8 cellular contexts compared by ENCODE assay signal in genomic region chr5:65721050-65721774, GRCh38. TPM values are rescaled to one million over a fixed set of nuclear protein-coding genes. Genes with fewer than 3 reads are reported as not detected.
DNase-seq lines count a peak whose midpoint lies in the region; ATAC-seq and TF ChIP-seq lines count a peak whose summit lies in the region.

No MANE protein-coding gene starts in this region.

- H3K4me3 ChIP-seq in SJSA1 (peak overlapping the region; percentile 89), breast epithelium (peak overlapping the region; percentile 73 to 97 (median 86)), iPS-11a (ENCODE audit: low read depth, low read length) (peak overlapping the region; percentile 89)

- no peak for TF ChIP-seq POLR2A in breast epithelium (IDR thresholded peaks at IDR 0.05)

- DNase-seq in DMS 273 treated with DMSO at 0.1 percent for 48 hours (lab: John Stamatoyannopoulos, UW): peak; percentile 56
- peak; percentile 46 for DNase-seq in HuH-7 (ENCODE audit: low spot score)
- peak; percentile 44 to 64 for DNase-seq in SJSA1 (ENCODE audit: low read depth in 1 of 2, low spot score in 2 of 2)
- no peak for DNase-seq in breast epithelium (ENCODE audit: low spot score in 2 of 2)
- DNase-seq in renal cortical epithelial cell (ENCODE audit: low read depth): peak; percentile 33
- no peak for DNase-seq in activated gamma-delta T cell (lab: John Stamatoyannopoulos, UW)

- peaks cover 9% of the 10 kb centered on the region; the same call in 1 of the 2 replicates for H3K4me1 ChIP-seq in SJSA1 (replicated peaks)
- H3K4me1 ChIP-seq in breast epithelium: no peaks in the 10 kb centered on the region

- no peaks in the 10 kb centered on the region for H3K9me3 ChIP-seq in SJSA1 (replicated peaks)
- H3K9me3 ChIP-seq in breast epithelium: no peaks in the 10 kb centered on the region

- peak; percentile 33 for ATAC-seq in GM21367 (IDR thresholded peaks at IDR 0.05; ENCODE audit: unreplicated experiment)

- no peak for TF ChIP-seq CTCF in breast epithelium (IDR thresholded peaks at IDR 0.05)

- H3K27me3 ChIP-seq in SJSA1 (replicated peaks) (no peaks in the 10 kb centered on the region), breast epithelium (no peaks in the 10 kb centered on the region)

- intact Hi-C loops in breast epithelium (cut with DNase I; ENCODE audit: low total_unique reads): no loop called here

- no peak overlapping the region for H3K27ac ChIP-seq in SJSA1
- peak overlapping the region; percentile 70 to 74 for H3K27ac ChIP-seq in breast epithelium

- H3K36me3 ChIP-seq in SJSA1 (peaks cover 17% of the 10 kb centered on the region), breast epithelium (no peaks in the 10 kb centered on the region)

RNA-seq across cellular contexts. Expression of gene SGTB, which starts 0.7 kb away (rescaled TPM):
- total RNA-seq in SJSA1 (2014; rRNA removed; shearing (Covaris generic)): 12.2 and 14.3 TPM in 2 replicates
- total RNA-seq in breast epithelium (10 to 100 TPM in 1 of 3 donors, 1 to 10 TPM in 2; 7.9 to 10.5 (median 8.2) TPM), renal cortical epithelial cell (10.0 and 13.5 TPM in 2 replicates)

RNA-seq across cellular contexts. Expression of gene NLN, which starts 0.8 kb away (rescaled TPM):
- total RNA-seq in SJSA1 (2014; rRNA removed; shearing (Covaris generic)): 27.4 and 32.4 TPM in 2 replicates
- total RNA-seq in breast epithelium: 10 to 100 TPM; 12.8 to 15.7 (median 14.9) TPM
- 67.6 and 69.8 TPM in 2 replicates for total RNA-seq in renal cortical epithelial cell

Comparison
In these comparisons a context has a peak if more than half of its experiments do, and no peak if none do; other contexts are left out.
1. DNase-seq: peak in DMS 273 treated with DMSO at 0.1 percent for 48 hours (single experiment), HuH-7 (single experiment), SJSA1 (2 of 2) and renal cortical epithelial cell (single experiment); none in breast epithelium (0 of 2) and activated gamma-delta T cell (single experiment).
2. Peak in every context shown above with its lines, with median percentiles within 50 percentile points of each other: H3K4me3 ChIP-seq.